1 cellular context compared by ENCODE assay signal in the genomic region with DNA sequence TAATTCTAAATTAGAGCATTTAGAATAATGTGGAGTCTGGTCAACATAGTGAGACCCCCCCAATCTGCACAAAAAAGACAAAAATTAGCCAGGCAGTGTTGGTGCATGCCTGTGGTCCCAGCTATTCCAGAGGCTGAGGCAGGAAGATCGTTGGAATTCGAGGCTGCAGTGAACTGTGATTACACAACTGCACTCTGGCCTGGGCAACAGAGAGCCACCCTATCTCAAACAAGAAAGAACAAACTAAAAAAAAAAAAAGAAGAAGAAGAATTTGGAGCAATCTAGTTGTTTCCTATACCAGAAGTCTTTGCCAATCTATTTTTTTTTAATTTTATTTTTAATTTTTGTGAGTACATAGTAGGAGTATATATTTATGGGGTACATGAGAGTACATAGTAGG.
TF ChIP-seq lines count a peak whose summit lies in the region.

No MANE protein-coding gene starts in this region.

TF ChIP-seq in HepG2, 621 proteins besides CTCF, POLR2A, EP300 and RAD21 (continued from another document and continues in another):
- TF ChIP-seq HNF1A (IDR thresholded peaks at IDR 0.05; ENCODE audit: low read depth) (no peak), HNF1A (CRISPR knock-in tag; IDR thresholded peaks at IDR 0.05; ENCODE audit: borderline replicate concordance) (no peak), HDAC1 (CRISPR knock-in tag; IDR thresholded peaks at IDR 0.05) (peak; percentile 58; the same call in 1 of the 2 replicates), ZNF550 (CRISPR knock-in tag; IDR thresholded peaks at IDR 0.05; ENCODE audit: borderline replicate concordance) (no peak), ZC3H4 (CRISPR knock-in tag; IDR thresholded peaks at IDR 0.05; ENCODE audit: borderline replicate concordance) (no peak), ZNF850 (CRISPR knock-in tag; conservative IDR thresholded peaks at IDR 0.05) (no peak), ZNF567 (CRISPR knock-in tag; IDR thresholded peaks at IDR 0.05; ENCODE audit: borderline replicate concordance) (no peak), ZNF101 (CRISPR knock-in tag; IDR thresholded peaks at IDR 0.05; ENCODE audit: borderline replicate concordance, low read depth) (no peak), CHD4 (IDR thresholded peaks at IDR 0.05; ENCODE audit: borderline replicate concordance, low read length) (no peak), CENPX (CRISPR knock-in tag; IDR thresholded peaks at IDR 0.05) (no peak), ZNF607 (CRISPR knock-in tag; IDR thresholded peaks at IDR 0.05; ENCODE audit: borderline replicate concordance) (no peak), U2AF2 (IDR thresholded peaks at IDR 0.05; ENCODE audit: low read depth, low read length) (no peak), ZBTB42 (CRISPR knock-in tag; IDR thresholded peaks at IDR 0.05) (no peak), ZNF513 (CRISPR knock-in tag; conservative IDR thresholded peaks at IDR 0.05) (no peak), TARDBP (CRISPR knock-in tag; IDR thresholded peaks at IDR 0.05) (peak; percentile 55; the same call in 1 of the 2 replicates), GATAD1 (CRISPR knock-in tag; IDR thresholded peaks at IDR 0.05) (no peak), NAIF1 (CRISPR knock-in tag; IDR thresholded peaks at IDR 0.05; ENCODE audit: borderline replicate concordance) (no peak), EED (CRISPR knock-in tag; IDR thresholded peaks at IDR 0.05) (no peak), ZNF644 (CRISPR knock-in tag; IDR thresholded peaks at IDR 0.05; ENCODE audit: low read depth) (peak; percentile 59; the same call in 1 of the 2 replicates), PAWR (CRISPR knock-in tag; IDR thresholded peaks at IDR 0.05; ENCODE audit: borderline replicate concordance) (no peak), MZF1 (CRISPR knock-in tag; IDR thresholded peaks at IDR 0.05; ENCODE audit: borderline replicate concordance) (no peak), ZNF784 (CRISPR knock-in tag; IDR thresholded peaks at IDR 0.05; ENCODE audit: borderline replicate concordance) (no peak), POGK (CRISPR knock-in tag; conservative IDR thresholded peaks at IDR 0.05) (0 out of 2 replicates have a peak, but pooled peaks have one; percentile 22), LCORL (IDR thresholded peaks at IDR 0.05) (peak; percentile 55; the same call in 1 of the 2 replicates), LCORL (CRISPR knock-in tag; IDR thresholded peaks at IDR 0.05) (peak; percentile 90), NR2C2 (CRISPR knock-in tag; IDR thresholded peaks at IDR 0.05; ENCODE audit: borderline replicate concordance) (peak; percentile 33; the same call in 1 of the 2 replicates), ZFP1 (CRISPR knock-in tag; IDR thresholded peaks at IDR 0.05) (no peak), PHF5A (CRISPR knock-in tag; IDR thresholded peaks at IDR 0.05; ENCODE audit: low read depth, unreplicated experiment) (no peak), MTERF4 (CRISPR knock-in tag; IDR thresholded peaks at IDR 0.05) (no peak), ZNF703 (CRISPR knock-in tag; IDR thresholded peaks at IDR 0.05; ENCODE audit: borderline replicate concordance) (no peak), SP1 (IDR thresholded peaks at IDR 0.05) (no peak), SP1 (CRISPR knock-in tag; IDR thresholded peaks at IDR 0.05) (no peak), CAMTA2 (CRISPR knock-in tag; IDR thresholded peaks at IDR 0.05; ENCODE audit: borderline replicate concordance) (no peak), NCOA5 (CRISPR knock-in tag; IDR thresholded peaks at IDR 0.05) (no peak), ZNF619 (CRISPR knock-in tag; IDR thresholded peaks at IDR 0.05) (no peak), ZFY (CRISPR knock-in tag; IDR thresholded peaks at IDR 0.05) (peak; percentile 51; the same call in 1 of the 2 replicates), MIER2 (CRISPR knock-in tag; IDR thresholded peaks at IDR 0.05) (no peak), MAFF (IDR thresholded peaks at IDR 0.05; ENCODE audit: low read depth, low read length) (no peak), ZNF44 (CRISPR knock-in tag; IDR thresholded peaks at IDR 0.05) (no peak), NR2F6 (IDR thresholded peaks at IDR 0.05) (peak; percentile 60; the same call in 1 of the 2 replicates), NR2F6 (CRISPR knock-in tag; IDR thresholded peaks at IDR 0.05) (peak; percentile 71; the same call in 1 of the 2 replicates), SETDB1 (CRISPR knock-in tag; IDR thresholded peaks at IDR 0.05; ENCODE audit: borderline replicate concordance) (no peak), RARG (CRISPR knock-in tag; IDR thresholded peaks at IDR 0.05; ENCODE audit: low read depth) (no peak), ZMYM4 (CRISPR knock-in tag; IDR thresholded peaks at IDR 0.05) (peak; percentile 71), ZFP41 (CRISPR knock-in tag; IDR thresholded peaks at IDR 0.05; ENCODE audit: borderline replicate concordance) (no peak)
- TF ChIP-seq, protein P1, sequence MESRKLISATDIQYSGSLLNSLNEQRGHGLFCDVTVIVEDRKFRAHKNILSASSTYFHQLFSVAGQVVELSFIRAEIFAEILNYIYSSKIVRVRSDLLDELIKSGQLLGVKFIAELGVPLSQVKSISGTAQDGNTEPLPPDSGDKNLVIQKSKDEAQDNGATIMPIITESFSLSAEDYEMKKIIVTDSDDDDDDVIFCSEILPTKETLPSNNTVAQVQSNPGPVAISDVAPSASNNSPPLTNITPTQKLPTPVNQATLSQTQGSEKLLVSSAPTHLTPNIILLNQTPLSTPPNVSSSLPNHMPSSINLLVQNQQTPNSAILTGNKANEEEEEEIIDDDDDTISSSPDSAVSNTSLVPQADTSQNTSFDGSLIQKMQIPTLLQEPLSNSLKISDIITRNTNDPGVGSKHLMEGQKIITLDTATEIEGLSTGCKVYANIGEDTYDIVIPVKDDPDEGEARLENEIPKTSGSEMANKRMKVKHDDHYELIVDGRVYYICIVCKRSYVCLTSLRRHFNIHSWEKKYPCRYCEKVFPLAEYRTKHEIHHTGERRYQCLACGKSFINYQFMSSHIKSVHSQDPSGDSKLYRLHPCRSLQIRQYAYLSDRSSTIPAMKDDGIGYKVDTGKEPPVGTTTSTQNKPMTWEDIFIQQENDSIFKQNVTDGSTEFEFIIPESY (CRISPR knock-in tag; IDR thresholded peaks at IDR 0.05) = no peak
- TF ChIP-seq, protein P2, sequence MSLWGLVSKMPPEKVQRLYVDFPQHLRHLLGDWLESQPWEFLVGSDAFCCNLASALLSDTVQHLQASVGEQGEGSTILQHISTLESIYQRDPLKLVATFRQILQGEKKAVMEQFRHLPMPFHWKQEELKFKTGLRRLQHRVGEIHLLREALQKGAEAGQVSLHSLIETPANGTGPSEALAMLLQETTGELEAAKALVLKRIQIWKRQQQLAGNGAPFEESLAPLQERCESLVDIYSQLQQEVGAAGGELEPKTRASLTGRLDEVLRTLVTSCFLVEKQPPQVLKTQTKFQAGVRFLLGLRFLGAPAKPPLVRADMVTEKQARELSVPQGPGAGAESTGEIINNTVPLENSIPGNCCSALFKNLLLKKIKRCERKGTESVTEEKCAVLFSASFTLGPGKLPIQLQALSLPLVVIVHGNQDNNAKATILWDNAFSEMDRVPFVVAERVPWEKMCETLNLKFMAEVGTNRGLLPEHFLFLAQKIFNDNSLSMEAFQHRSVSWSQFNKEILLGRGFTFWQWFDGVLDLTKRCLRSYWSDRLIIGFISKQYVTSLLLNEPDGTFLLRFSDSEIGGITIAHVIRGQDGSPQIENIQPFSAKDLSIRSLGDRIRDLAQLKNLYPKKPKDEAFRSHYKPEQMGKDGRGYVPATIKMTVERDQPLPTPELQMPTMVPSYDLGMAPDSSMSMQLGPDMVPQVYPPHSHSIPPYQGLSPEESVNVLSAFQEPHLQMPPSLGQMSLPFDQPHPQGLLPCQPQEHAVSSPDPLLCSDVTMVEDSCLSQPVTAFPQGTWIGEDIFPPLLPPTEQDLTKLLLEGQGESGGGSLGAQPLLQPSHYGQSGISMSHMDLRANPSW (CRISPR knock-in tag; IDR thresholded peaks at IDR 0.05; ENCODE audit: borderline replicate concordance) = 0 out of 2 replicates have a peak, but pooled peaks have one; percentile 34
- TF ChIP-seq, protein P3, sequence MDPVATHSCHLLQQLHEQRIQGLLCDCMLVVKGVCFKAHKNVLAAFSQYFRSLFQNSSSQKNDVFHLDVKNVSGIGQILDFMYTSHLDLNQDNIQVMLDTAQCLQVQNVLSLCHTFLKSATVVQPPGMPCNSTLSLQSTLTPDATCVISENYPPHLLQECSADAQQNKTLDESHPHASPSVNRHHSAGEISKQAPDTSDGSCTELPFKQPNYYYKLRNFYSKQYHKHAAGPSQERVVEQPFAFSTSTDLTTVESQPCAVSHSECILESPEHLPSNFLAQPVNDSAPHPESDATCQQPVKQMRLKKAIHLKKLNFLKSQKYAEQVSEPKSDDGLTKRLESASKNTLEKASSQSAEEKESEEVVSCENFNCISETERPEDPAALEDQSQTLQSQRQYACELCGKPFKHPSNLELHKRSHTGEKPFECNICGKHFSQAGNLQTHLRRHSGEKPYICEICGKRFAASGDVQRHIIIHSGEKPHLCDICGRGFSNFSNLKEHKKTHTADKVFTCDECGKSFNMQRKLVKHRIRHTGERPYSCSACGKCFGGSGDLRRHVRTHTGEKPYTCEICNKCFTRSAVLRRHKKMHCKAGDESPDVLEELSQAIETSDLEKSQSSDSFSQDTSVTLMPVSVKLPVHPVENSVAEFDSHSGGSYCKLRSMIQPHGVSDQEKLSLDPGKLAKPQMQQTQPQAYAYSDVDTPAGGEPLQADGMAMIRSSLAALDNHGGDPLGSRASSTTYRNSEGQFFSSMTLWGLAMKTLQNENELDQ (CRISPR knock-in tag; IDR thresholded peaks at IDR 0.05; ENCODE audit: borderline replicate concordance) = no peak
